In the genomic region with DNA sequence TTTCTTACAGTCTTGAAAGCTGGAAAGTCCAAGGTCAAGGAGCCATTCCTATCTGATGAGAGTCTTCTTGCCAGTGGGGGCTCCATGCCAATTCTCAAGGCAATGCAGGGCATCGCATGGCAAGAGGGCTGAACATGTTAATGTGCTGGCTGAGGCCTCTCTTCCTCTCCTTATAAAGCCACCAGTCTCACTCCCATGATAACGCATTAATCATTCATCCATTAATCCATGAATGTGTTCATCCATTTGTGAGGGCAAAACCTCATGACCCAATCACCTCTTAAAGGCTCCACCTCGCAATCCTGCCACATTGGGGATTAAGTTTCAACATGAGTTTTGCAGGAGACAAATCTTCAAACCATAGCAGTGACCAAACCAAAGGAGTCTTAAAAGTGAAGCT, we compare ENCODE assay signal across 24 cellular contexts.
"Had no signal": no experiment of that assay in that cellular context is flagged by ENCODE, and none has a peak within 500 bp of the region (broad histone marks: within the 10 kb centered on the region; RNA-seq: fewer than 3 reads in every experiment).

No MANE protein-coding gene starts in this region.

- H3K4me1 ChIP-seq: left ventricle myocardium inferior, pancreas, psoas muscle, right atrium auricular region, right lobe of liver, stomach, tibial artery, upper lobe of right lung had no signal

- H3K27me3 ChIP-seq: pancreas, right atrium auricular region, right lobe of liver, stomach, tibial artery, upper lobe of right lung had no signal

- H3K36me3 ChIP-seq: left ventricle myocardium inferior, pancreas, right atrium auricular region, right lobe of liver, stomach, thoracic aorta, tibial artery, upper lobe of right lung had no signal

- ATAC-seq: naive thymus-derived CD4-positive, alpha-beta T cell; natural killer cell treated with Interleukin-12 subunit alpha and Interleukin-12 subunit beta and Interleukin-15 and Interleukin-18, amount 100 ng/mL, for 72 hours; pancreas; psoas muscle; right lobe of liver; stimulated activated naive B cell treated with anti-CD40 and anti-IgM and Interleukin-4, amounts not matched to agents 10 μg/mL and 1 μg/mL and 100 μg/mL, for 72 hours; stimulated activated naive CD8-positive, alpha-beta T cell treated with anti-CD3 and anti-CD28 coated beads, Interleukin-15, Interleukin-2, amounts not matched to agents 100 U/mL and 50 U/mL, for 24 hours; upper lobe of right lung had no signal

- DNase-seq: hypothalamus; immature natural killer cell; kidney; left ventricle myocardium inferior; mesendoderm; naive thymus-derived CD4-positive, alpha-beta T cell; pancreas; psoas muscle; right lobe of liver; stimulated activated CD4-positive, alpha-beta T cell treated with anti-CD3 and anti-CD28 coated beads, Interleukin-12 subunit alpha, Interleukin-12 subunit beta, amount 100 ng/mL, for 4 hours; stimulated activated CD4-positive, alpha-beta T cell treated with anti-CD3 and anti-CD28 coated beads, Interleukin-15, amount 100 ng/mL, for 24 hours; stimulated activated CD4-positive, alpha-beta T cell treated with anti-CD3 and anti-CD28 coated beads, Interleukin-2, amount 100 ng/mL, for 24 hours; stimulated activated CD4-positive, alpha-beta T cell treated with anti-CD3 and anti-CD28 coated beads, Interleukin-4, amount 100 ng/mL, for 1 hour; stimulated activated naive B cell treated with anti-CD40 and anti-IgM and Interleukin-4, amounts not matched to agents 10 μg/mL and 1 μg/mL and 100 μg/mL, for 72 hours; stimulated activated naive CD8-positive, alpha-beta T cell treated with anti-CD3 and anti-CD28 coated beads, Interleukin-15, Interleukin-2, amounts not matched to agents 100 U/mL and 50 U/mL, for 24 hours; stomach; tibial artery; trophoblast cell; upper lobe of right lung had no signal

- H3K27ac ChIP-seq: left ventricle myocardium inferior, pancreas, psoas muscle, right atrium auricular region, right lobe of liver, skin epidermis, stomach, thoracic aorta, tibial artery, upper lobe of right lung had no signal

- H3K4me3 ChIP-seq: left ventricle myocardium inferior, lung, pancreas, psoas muscle, right atrium auricular region, right lobe of liver, skin epidermis, stomach, thoracic aorta, tibial artery, upper lobe of right lung had no signal

- H3K9me3 ChIP-seq: pancreas, psoas muscle, right atrium auricular region, right lobe of liver, thoracic aorta, tibial artery, upper lobe of right lung had no signal
